Comparison of ENCODE assay signal across 8 cellular contexts in the genomic region with DNA sequence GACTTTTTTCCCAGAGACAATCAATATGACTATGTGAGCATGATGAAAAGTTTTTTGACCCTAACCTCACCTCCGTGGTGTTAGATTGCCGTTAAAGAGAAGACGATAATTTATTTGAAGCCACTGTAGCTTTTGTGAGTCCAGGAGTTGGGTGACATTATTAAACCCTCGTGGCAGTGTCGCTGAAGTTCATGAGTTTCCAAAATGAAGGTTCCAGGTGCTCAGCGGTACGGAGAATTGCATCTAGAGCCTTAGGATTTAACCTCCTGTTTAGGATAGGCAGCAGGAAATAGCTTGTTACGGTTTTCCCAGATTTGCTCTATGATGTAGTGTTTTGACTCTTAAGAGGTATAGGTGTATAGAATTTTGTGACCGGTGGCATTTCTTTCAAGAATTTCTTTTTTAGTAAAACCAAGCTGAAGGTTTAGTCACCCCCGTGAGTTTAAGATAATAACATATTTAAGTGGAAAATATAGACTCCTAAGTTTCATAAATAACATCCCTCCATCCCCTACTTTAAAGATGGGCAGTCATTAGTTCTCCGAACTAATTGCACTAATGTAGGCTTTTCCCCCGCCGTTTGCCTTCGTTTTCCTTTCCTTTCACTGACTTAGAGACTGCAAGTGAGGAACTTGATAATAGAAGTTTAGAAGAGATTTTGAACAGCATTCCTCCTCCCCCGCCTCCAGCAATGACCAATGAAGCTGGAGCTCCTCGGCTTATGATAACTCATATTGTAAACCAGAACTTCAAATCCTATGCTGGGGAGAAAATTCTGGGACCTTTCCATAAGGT. TPM values are rescaled to one million over a fixed set of nuclear protein-coding genes. Genes with fewer than 3 reads are reported as not detected.
A peak's percentile ranks its signal among the peaks of the same experiment; 100 is the strongest.
DNase-seq lines count a peak whose midpoint lies in the region; ATAC-seq and TF ChIP-seq lines count a peak whose summit lies in the region.

No MANE protein-coding gene starts in this region.

- peak; percentile 24 for DNase-seq in DMS114 treated with DMSO at 0.1 percent for 48 hours (lab: John Stamatoyannopoulos, UW; ENCODE audit: unreplicated experiment)
- peak; percentile 88 for DNase-seq in IMR-90
- no peak for DNase-seq in T-helper 2 cell treated with Interferon-gamma antibody and Interleukin-4, amounts not matched to agents 5 μg/mL and 100 μg/mL, for 36 hours (ENCODE audit: low spot score)
- DNase-seq in fibroblast of mammary gland (ENCODE audit: low read depth) = peak; percentile 71
- no peak for DNase-seq in progenitor cell of endocrine pancreas (ENCODE audit: low spot score, unreplicated experiment)
- no peak for DNase-seq in NCI-H1436 treated with DMSO at 0.1 percent for 48 hours (lab: John Stamatoyannopoulos, UW)

- H4K8ac ChIP-seq in IMR-90 (ENCODE audit: low read depth in 2 of 2, low read length in 2 of 2) = peak overlapping the region in 1 of 2 experiments; percentile 37; a peak in 1 of 4 replicates

- no peaks in the 10 kb centered on the region; the same call in 1 of the 2 replicates for H3K36me3 ChIP-seq in IMR-90 (ENCODE audit: control insufficient read depth, insufficient read depth, low read length)

- peak overlapping the region; percentile 60 for H3K4me3 ChIP-seq in IMR-90 (ENCODE audit: insufficient read depth, low read depth, low read length)
- H3K4me3 ChIP-seq in fibroblast of mammary gland (ENCODE audit: control insufficient read depth, low read depth, low read length) = peak overlapping the region; percentile 85

- H2BK15ac ChIP-seq in IMR-90 (ENCODE audit: low read depth, low read length) = no peak overlapping the region

- H2BK120ac ChIP-seq in IMR-90 (ENCODE audit: low read depth, low read length) = peak overlapping the region; percentile 76

- no peak for TF ChIP-seq RAD21 in IMR-90 (IDR thresholded peaks at IDR 0.05; ENCODE audit: low read length)

- no peaks in the 10 kb centered on the region for H3K4me1 ChIP-seq in IMR-90 (ENCODE audit: control insufficient read depth, insufficient read depth, low read length)

- H3K27me3 Mint-ChIP-seq in T-helper 2 cell treated with Interferon-gamma antibody and Interleukin-4, amounts not matched to agents 5 μg/mL and 100 μg/mL, for 36 hours (ENCODE audit: low read depth) = peaks cover 4% of the 10 kb centered on the region
- H3K27me3 Mint-ChIP-seq in progenitor cell of endocrine pancreas = no peaks in the 10 kb centered on the region

- peak overlapping the region; percentile 33; the same call in 1 of the 2 replicates for H3K18ac ChIP-seq in IMR-90 (ENCODE audit: low read depth, low read length)

- peak overlapping the region; percentile 66 for H3K9ac ChIP-seq in IMR-90 (ENCODE audit: low read depth, low read length)

- CTCF ChIA-PET in IMR-90 (lab: Yijun Ruan, JAX) = no interaction called here

- peak overlapping the region; percentile 88 for H3K27ac ChIP-seq in IMR-90 (ENCODE audit: insufficient read depth, low read length)

- H3K79me1 ChIP-seq in IMR-90 (ENCODE audit: low read depth in 1 of 2, low read length in 2 of 2) = peaks cover 0 to 13% of the 10 kb centered on the region in 2 experiments; a peak in 2 of 4 replicates

- H2AK5ac ChIP-seq in IMR-90 (ENCODE audit: low read depth, low read length) = no peak overlapping the region

- H4K5ac ChIP-seq in IMR-90 (ENCODE audit: low read depth, low read length) = peak overlapping the region; percentile 49; the same call in 1 of the 2 replicates

- peaks cover 48% of the 10 kb centered on the region for H3K36me3 Mint-ChIP-seq in T-helper 2 cell treated with Interferon-gamma antibody and Interleukin-4, amounts not matched to agents 5 μg/mL and 100 μg/mL, for 36 hours (ENCODE audit: low read depth)
- peaks cover 2% of the 10 kb centered on the region for H3K36me3 Mint-ChIP-seq in progenitor cell of endocrine pancreas (ENCODE audit: insufficient read depth)

- no peaks in the 10 kb centered on the region for H3K9me3 ChIP-seq in IMR-90 (ENCODE audit: control insufficient read depth, insufficient read depth, low read length)

- intact Hi-C loops in IMR-90 (cut with micrococcal nuclease) = loop anchor here (2.0 to 5.0 kb wide), 2 partner anchors 47 to 364 kb away; partner anchors contain the start of gene TRIM59

- no peak overlapping the region for H2BK20ac ChIP-seq in IMR-90 (ENCODE audit: low read depth, low read length)

- dilution Hi-C loops in IMR-90 (cut with HindIII; ENCODE audit: low sequenced_read_pairs, unreplicated experiment) = no loop called here

- POLR2A ChIA-PET in IMR-90 (lab: Charles Lee; ENCODE audit: unreplicated experiment) = no interaction called here

- ATAC-seq in IMR-90 (ENCODE audit: low read depth) (peak; percentile 42), GM21381 (IDR thresholded peaks at IDR 0.05; ENCODE audit: unreplicated experiment) (no peak), GM19035 (IDR thresholded peaks at IDR 0.05; ENCODE audit: unreplicated experiment) (no peak)

- H3K9me1 ChIP-seq in IMR-90 (ENCODE audit: insufficient read depth, low read length) = no peaks in the 10 kb centered on the region

- BruUV-seq in IMR-90 (replicated peaks; lab: Mats Ljungman, UMichigan) = TSS peak; percentile 50

- TF ChIP-seq CTCF in IMR-90 (conservative IDR thresholded peaks at IDR 0.05; ENCODE audit: low read depth, low read length) = no peak
- no peak for TF ChIP-seq CTCF in fibroblast of mammary gland (conservative IDR thresholded peaks at IDR 0.05; ENCODE audit: control insufficient read depth, insufficient read depth, low read depth, low read length)
- no peak for TF ChIP-seq CTCF in progenitor cell of endocrine pancreas (IDR thresholded peaks at IDR 0.05; ENCODE audit: unreplicated experiment)

- WGBS in IMR-90 (ENCODE audit: extremely low coverage in 2 of 2, insufficient read length in 1 of 2), 2 experiments = no CpG with 5 or more reads among the region's 16 CpGs

- peak overlapping the region; percentile 62 for H3K56ac ChIP-seq in IMR-90 (ENCODE audit: extremely low read depth, insufficient read depth, low read length)

- H3K4me1 Mint-ChIP-seq in T-helper 2 cell treated with Interferon-gamma antibody and Interleukin-4, amounts not matched to agents 5 μg/mL and 100 μg/mL, for 36 hours (ENCODE audit: low read depth) = peaks cover 36% of the 10 kb centered on the region
- H3K4me1 Mint-ChIP-seq in progenitor cell of endocrine pancreas (ENCODE audit: low read depth) = peaks cover 40% of the 10 kb centered on the region

- H3K27ac Mint-ChIP-seq in T-helper 2 cell treated with Interferon-gamma antibody and Interleukin-4, amounts not matched to agents 5 μg/mL and 100 μg/mL, for 36 hours = peak overlapping the region; percentile 99
- H3K27ac Mint-ChIP-seq in progenitor cell of endocrine pancreas = peak overlapping the region; percentile 90

- peak overlapping the region; percentile 99 for H3K4me2 ChIP-seq in IMR-90 (ENCODE audit: low read depth, low read length)

- H3K4ac ChIP-seq in IMR-90 (ENCODE audit: low read depth, low read length) = peak overlapping the region; percentile 49

- peaks cover 3% of the 10 kb centered on the region for H4K20me1 ChIP-seq in IMR-90 (ENCODE audit: insufficient read depth, low read length)

- H3K9me3 Mint-ChIP-seq in T-helper 2 cell treated with Interferon-gamma antibody and Interleukin-4, amounts not matched to agents 5 μg/mL and 100 μg/mL, for 36 hours = no peaks in the 10 kb centered on the region
- no peaks in the 10 kb centered on the region for H3K9me3 Mint-ChIP-seq in progenitor cell of endocrine pancreas (ENCODE audit: low read depth)

- in situ Hi-C loops in IMR-90 (cut with MboI; ENCODE audit: low sequenced_read_pairs) = loop anchor here (25.0 kb wide), 1 partner anchor 514 kb away; no protein-coding TSS in a partner anchor

- TF ChIP-seq POLR2A in IMR-90 (IDR thresholded peaks at IDR 0.05; ENCODE audit: low read depth, low read length) = no peak

- H3K14ac ChIP-seq in IMR-90 (replicated peaks; ENCODE audit: low read depth, low read length) = peak overlapping the region; percentile 76

- no peaks in the 10 kb centered on the region for H3K27me3 ChIP-seq in IMR-90 (ENCODE audit: control insufficient read depth, insufficient read depth, low read length)

- 0 out of 2 replicates have a peak overlapping the region, but pooled peaks have one; percentile 23 for H4K91ac ChIP-seq in IMR-90 (ENCODE audit: insufficient read depth, low read depth, low read length)

- H3K4me3 Mint-ChIP-seq in T-helper 2 cell treated with Interferon-gamma antibody and Interleukin-4, amounts not matched to agents 5 μg/mL and 100 μg/mL, for 36 hours = peak overlapping the region; percentile 99
- peak overlapping the region; percentile 96 for H3K4me3 Mint-ChIP-seq in progenitor cell of endocrine pancreas (ENCODE audit: low read depth)

- H3K23ac ChIP-seq in IMR-90 (ENCODE audit: low read depth, low read length) = peak overlapping the region; percentile 91

- no peak overlapping the region for H2AK9ac ChIP-seq in IMR-90 (replicated peaks; ENCODE audit: low read depth, low read length, poor library complexity)

- no peak overlapping the region for H2AFZ ChIP-seq in IMR-90 (replicated peaks; ENCODE audit: low read length, poor library complexity)

- H2BK5ac ChIP-seq in IMR-90 (ENCODE audit: low read depth, low read length, poor library complexity, severe bottlenecking) = peak overlapping the region; percentile 90

TF ChIP-seq in IMR-90, 13 proteins besides CTCF, POLR2A, EP300 and RAD21 (continues in another document):
- TF ChIP-seq USF2 (IDR thresholded peaks at IDR 0.05; ENCODE audit: low read depth, low read length) (no peak), FOS (IDR thresholded peaks at IDR 0.05; ENCODE audit: low read depth, low read length) (no peak)

RNA-seq across cellular contexts. Expression of gene SMC4, which starts 2.0 kb away (rescaled TPM):
- total RNA-seq in IMR-90 (2012; rRNA removed) (48.8 and 77.8 TPM in 2 replicates), progenitor cell of endocrine pancreas (79.1 and 83.2 TPM in 2 replicates)
- polyA plus RNA-seq in IMR-90 (2012; rRNA removed) = 38.2 and 50.1 TPM in 2 replicates
- polyA plus RNA-seq in IMR-90 (2012; cell fraction: cytosol; rRNA removed) = 14.0 and 14.4 TPM in 2 replicates
- polyA plus RNA-seq in IMR-90 (2012; cell fraction: nucleus; rRNA removed; ENCODE audit: low replicate concordance) = 24.3 and 40.9 TPM in 2 replicates

RNA-seq across cellular contexts. Expression of gene IFT80, which starts 2.5 kb away (rescaled TPM):
- total RNA-seq in IMR-90 (2012; rRNA removed) (16.8 and 36.9 TPM in 2 replicates), progenitor cell of endocrine pancreas (48.1 and 52.4 TPM in 2 replicates)
- 9.7 and 15.2 TPM in 2 replicates for polyA plus RNA-seq in IMR-90 (2012; rRNA removed)
- polyA plus RNA-seq in IMR-90 (2012; cell fraction: cytosol; rRNA removed) = 1.4 and 1.5 TPM in 2 replicates
- 5.0 and 42.4 TPM in 2 replicates for polyA plus RNA-seq in IMR-90 (2012; cell fraction: nucleus; rRNA removed; ENCODE audit: low replicate concordance)

RNA-seq across cellular contexts. Expression of gene TRIM59, which starts 48.1 kb away (rescaled TPM):
- 65.4 and 68.3 TPM in 2 replicates for total RNA-seq in IMR-90 (2012; rRNA removed)
- 5.3 and 8.0 TPM in 2 replicates for polyA plus RNA-seq in IMR-90 (2012; rRNA removed)
- polyA plus RNA-seq in IMR-90 (2012; cell fraction: cytosol; rRNA removed) = 0.97 and 2.0 TPM in 2 replicates
- polyA plus RNA-seq in IMR-90 (2012; cell fraction: nucleus; rRNA removed; ENCODE audit: low replicate concordance) = 1.3 and 8.7 TPM in 2 replicates
- total RNA-seq in progenitor cell of endocrine pancreas = 24.5 and 24.8 TPM in 2 replicates

Comparison
In these comparisons a context has a peak if more than half of its experiments do, and no peak if none do; other contexts are left out.
1. DNase-seq: peak in DMS114 treated with DMSO at 0.1 percent for 48 hours (single experiment), IMR-90 (single experiment) and fibroblast of mammary gland (single experiment); none in T-helper 2 cell treated with Interferon-gamma antibody and Interleukin-4, amounts not matched to agents 5 μg/mL and 100 μg/mL, for 36 hours (single experiment), progenitor cell of endocrine pancreas (single experiment) and NCI-H1436 treated with DMSO at 0.1 percent for 48 hours (single experiment).